ENCODE assay signal across 16 cellular contexts in genomic region chr11:67604119-67604518, GRCh38. TPM values are rescaled to one million over a fixed set of nuclear protein-coding genes. Genes with fewer than 3 reads are reported as not detected.
A peak's percentile ranks its signal among the peaks of the same experiment; 100 is the strongest.
DNase-seq lines count a peak whose midpoint lies in the region; ATAC-seq and TF ChIP-seq lines count a peak whose summit lies in the region.
"Not testable (repeated sequence)": the region's sequence is repeated elsewhere in the genome, so short reads cannot be mapped to it uniquely, and the experiment has no call there.
"Had no signal": no experiment of that assay in that cellular context is flagged by ENCODE, and none has a peak within 500 bp of the region (broad histone marks: within the 10 kb centered on the region; RNA-seq: fewer than 3 reads in every experiment).

No MANE protein-coding gene starts in this region.

- not testable (repeated sequence) for TF ChIP-seq CTCF in GM23338 (conservative IDR thresholded peaks at IDR 0.05; ENCODE audit: low read depth in 2 of 2); nephron (IDR thresholded peaks at IDR 0.05; ENCODE audit: unreplicated experiment in 3 of 3); type B pancreatic cell (conservative IDR thresholded peaks at IDR 0.05)

- not testable (repeated sequence) for H3K27me3 ChIP-seq in GM23338 (ENCODE audit: insufficient read depth)

- not testable (repeated sequence) for H3K79me2 ChIP-seq in GM23338 (replicated peaks; ENCODE audit: insufficient read depth)

- H3K27ac ChIP-seq in GM23338 (ENCODE audit: low read depth), result peak overlapping the region; percentile 89; the same call in 1 of the 2 replicates

- H3F3A ChIP-seq in GM23338 (replicated peaks; ENCODE audit: low read depth), result not testable (repeated sequence)

- H3K9me2 ChIP-seq in GM23338 (ENCODE audit: insufficient read depth), result not testable (repeated sequence)

- ATAC-seq in GM23338; central memory CD8-positive, alpha-beta T cell (replicated peaks; ENCODE audit: extremely low read depth, poor library complexity, severe bottlenecking); memory B cell (ENCODE audit: low read depth): not testable (repeated sequence)

- H3K27ac Mint-ChIP-seq in GM23338; central memory CD8-positive, alpha-beta T cell (ENCODE audit: low read depth); memory B cell; nephron: not testable (repeated sequence)
- peak overlapping the region; percentile 2 for H3K27ac Mint-ChIP-seq in activated T-helper 2 cell treated with anti-CD3 and anti-CD28 coated beads, Interferon-gamma antibody, Interleukin-2, Interleukin-4, amounts not matched to agents 10 μg/mL and 5 μg/mL and 100 μg/mL, durations not matched to agents 14 hours and 24 hours and 36 hours
- peak overlapping the region; percentile 31 for H3K27ac Mint-ChIP-seq in type B pancreatic cell

- H2AFZ ChIP-seq in GM23338, result peak overlapping the region; percentile 69; the same call in 1 of the 2 replicates

- H3K4me1 ChIP-seq in GM23338 (ENCODE audit: insufficient read depth), result peaks cover 27% of the 10 kb centered on the region

- H3K4me2 ChIP-seq in GM23338, result peak overlapping the region; percentile 71; the same call in 1 of the 2 replicates

- H3K36me3 ChIP-seq in GM23338 (ENCODE audit: insufficient read depth), result not testable (repeated sequence)

- not testable (repeated sequence) for H3K9me3 Mint-ChIP-seq in GM23338; activated T-helper 2 cell treated with anti-CD3 and anti-CD28 coated beads, Interferon-gamma antibody, Interleukin-2, Interleukin-4, amounts not matched to agents 10 μg/mL and 5 μg/mL and 100 μg/mL, durations not matched to agents 14 hours and 24 hours and 36 hours; central memory CD8-positive, alpha-beta T cell; memory B cell; nephron; type B pancreatic cell

- not testable (repeated sequence) for H3K4me3 ChIP-seq in GM23338

- not testable (repeated sequence) for DNase-seq in GM23338 (ENCODE audit: low spot score); activated T-helper 2 cell treated with anti-CD3 and anti-CD28 coated beads, Interferon-gamma antibody, Interleukin-2, Interleukin-4, amounts not matched to agents 10 μg/mL and 5 μg/mL and 100 μg/mL, durations not matched to agents 14 hours and 24 hours and 36 hours (ENCODE audit: low spot score); central memory CD8-positive, alpha-beta T cell (ENCODE audit: low spot score in 2 of 2); memory B cell (ENCODE audit: low spot score in 2 of 2); type B pancreatic cell (ENCODE audit: extremely low spot score, unreplicated experiment)
- peak; percentile 41 for DNase-seq in NCI-H82 (lab: John Stamatoyannopoulos, UW)

- H3K4me1 Mint-ChIP-seq in GM23338 (peaks cover 21% of the 10 kb centered on the region), memory B cell (peaks cover 19% of the 10 kb centered on the region)
- H3K4me1 Mint-ChIP-seq in activated T-helper 2 cell treated with anti-CD3 and anti-CD28 coated beads, Interferon-gamma antibody, Interleukin-2, Interleukin-4, amounts not matched to agents 10 μg/mL and 5 μg/mL and 100 μg/mL, durations not matched to agents 14 hours and 24 hours and 36 hours (ENCODE audit: low read depth), result peaks cover 16% of the 10 kb centered on the region
- not testable (repeated sequence) for H3K4me1 Mint-ChIP-seq in central memory CD8-positive, alpha-beta T cell; nephron; type B pancreatic cell (ENCODE audit: unreplicated experiment)

- H3K27me3 Mint-ChIP-seq in GM23338 (ENCODE audit: insufficient read depth, low read depth, poor library complexity); memory B cell; nephron (ENCODE audit: low read depth): not testable (repeated sequence)
- H3K27me3 Mint-ChIP-seq in activated T-helper 2 cell treated with anti-CD3 and anti-CD28 coated beads, Interferon-gamma antibody, Interleukin-2, Interleukin-4, amounts not matched to agents 10 μg/mL and 5 μg/mL and 100 μg/mL, durations not matched to agents 14 hours and 24 hours and 36 hours (ENCODE audit: low read depth), result peaks cover 25% of the 10 kb centered on the region
- H3K27me3 Mint-ChIP-seq in central memory CD8-positive, alpha-beta T cell, result peaks cover 18% of the 10 kb centered on the region
- H3K27me3 Mint-ChIP-seq in type B pancreatic cell, result peaks cover 15% of the 10 kb centered on the region

- intact Hi-C loops in activated T-helper 2 cell treated with anti-CD3 and anti-CD28 coated beads, Interferon-gamma antibody, Interleukin-2, Interleukin-4, amounts not matched to agents 10 μg/mL and 5 μg/mL and 100 μg/mL, durations not matched to agents 14 hours and 24 hours and 36 hours (cut with micrococcal nuclease), result not testable (repeated sequence)

- not testable (repeated sequence) for H4K20me1 ChIP-seq in GM23338 (replicated peaks; ENCODE audit: insufficient read depth)

- H3K4me3 Mint-ChIP-seq in GM23338 (peak overlapping the region; percentile 1; the same call in 1 of the 3 replicates), memory B cell (peak overlapping the region; percentile 37), nephron (peak overlapping the region; percentile 68 to 79 (median 74)), type B pancreatic cell (peak overlapping the region; percentile 42)
- peak overlapping the region; percentile 6 for H3K4me3 Mint-ChIP-seq in activated T-helper 2 cell treated with anti-CD3 and anti-CD28 coated beads, Interferon-gamma antibody, Interleukin-2, Interleukin-4, amounts not matched to agents 10 μg/mL and 5 μg/mL and 100 μg/mL, durations not matched to agents 14 hours and 24 hours and 36 hours (ENCODE audit: low read depth)
- peak overlapping the region; percentile 12 for H3K4me3 Mint-ChIP-seq in central memory CD8-positive, alpha-beta T cell

- not testable (repeated sequence) for H3K36me3 Mint-ChIP-seq in GM23338 (ENCODE audit: low read depth); activated T-helper 2 cell treated with anti-CD3 and anti-CD28 coated beads, Interferon-gamma antibody, Interleukin-2, Interleukin-4, amounts not matched to agents 10 μg/mL and 5 μg/mL and 100 μg/mL, durations not matched to agents 14 hours and 24 hours and 36 hours (ENCODE audit: low read depth); central memory CD8-positive, alpha-beta T cell (ENCODE audit: insufficient read depth); memory B cell; nephron (ENCODE audit: low read depth); type B pancreatic cell

RNA-seq across cellular contexts. Expression of gene NDUFV1, which starts 2.6 kb away (rescaled TPM):
- total RNA-seq in GM23338 (2014; rRNA removed; shearing (Covaris generic)), result 202 and 241 TPM in 2 replicates
- polyA plus RNA-seq in GM23338 (2016; fragmentation: Nextera tagmentation; extraction: Ambion mirVana), result 98.6 and 104 TPM in 2 replicates
- 237 and 242 TPM in 2 replicates for total RNA-seq in activated T-helper 2 cell treated with anti-CD3 and anti-CD28 coated beads, Interferon-gamma antibody, Interleukin-2, Interleukin-4, amounts not matched to agents 10 μg/mL and 5 μg/mL and 100 μg/mL, durations not matched to agents 14 hours and 24 hours and 36 hours
- 220 and 226 TPM in 2 replicates for total RNA-seq in type B pancreatic cell (ENCODE audit: low replicate concordance)

RNA-seq across cellular contexts. Expression of gene GSTP1, which starts 20.5 kb away (rescaled TPM):
- 1,021 and 1,776 TPM in 2 replicates for total RNA-seq in GM23338 (2014; rRNA removed; shearing (Covaris generic))
- 1,881 and 1,914 TPM in 2 replicates for polyA plus RNA-seq in GM23338 (2016; fragmentation: Nextera tagmentation; extraction: Ambion mirVana)
- total RNA-seq in activated T-helper 2 cell treated with anti-CD3 and anti-CD28 coated beads, Interferon-gamma antibody, Interleukin-2, Interleukin-4, amounts not matched to agents 10 μg/mL and 5 μg/mL and 100 μg/mL, durations not matched to agents 14 hours and 24 hours and 36 hours, result 339 and 344 TPM in 2 replicates
- 1,009 and 1,011 TPM in 2 replicates for total RNA-seq in type B pancreatic cell (ENCODE audit: low replicate concordance)

RNA-seq across cellular contexts. Expression of gene NUDT8, which starts 25.6 kb away (rescaled TPM):
- 5.0 and 6.6 TPM in 2 replicates for total RNA-seq in GM23338 (2014; rRNA removed; shearing (Covaris generic))
- 15.1 and 16.4 TPM in 2 replicates for polyA plus RNA-seq in GM23338 (2016; fragmentation: Nextera tagmentation; extraction: Ambion mirVana)
- total RNA-seq in activated T-helper 2 cell treated with anti-CD3 and anti-CD28 coated beads, Interferon-gamma antibody, Interleukin-2, Interleukin-4, amounts not matched to agents 10 μg/mL and 5 μg/mL and 100 μg/mL, durations not matched to agents 14 hours and 24 hours and 36 hours, result 22.2 and 27.9 TPM in 2 replicates
- total RNA-seq in type B pancreatic cell (ENCODE audit: low replicate concordance), result 10.3 and 16.0 TPM in 2 replicates

RNA-seq across cellular contexts. Expression of gene TBX10, which starts 35.4 kb away (rescaled TPM):
- 0.10 TPM in 1 of 2 replicates, not detected in the other for total RNA-seq in GM23338 (2014; rRNA removed; shearing (Covaris generic))
- not detected in 2 replicates for polyA plus RNA-seq in GM23338 (2016; fragmentation: Nextera tagmentation; extraction: Ambion mirVana)
- total RNA-seq in activated T-helper 2 cell treated with anti-CD3 and anti-CD28 coated beads, Interferon-gamma antibody, Interleukin-2, Interleukin-4, amounts not matched to agents 10 μg/mL and 5 μg/mL and 100 μg/mL, durations not matched to agents 14 hours and 24 hours and 36 hours, result not detected in 2 replicates
- not detected in 2 replicates for total RNA-seq in type B pancreatic cell (ENCODE audit: low replicate concordance)
- total RNA-seq: CD4-positive, alpha-beta memory T cell; HFFc6; HT1080; IMR-90; PC-9; RPMI7951; SJCRH30 had no signal
- polyA plus RNA-seq: AG04450; CD4-positive, alpha-beta memory T cell; IMR-90 had no signal

RNA-seq across cellular contexts. Expression of gene ACY3, which starts 46.4 kb away (rescaled TPM):
- total RNA-seq in GM23338 (2014; rRNA removed; shearing (Covaris generic)), result 0.31 and 0.87 TPM in 2 replicates
- not detected in 2 replicates for polyA plus RNA-seq in GM23338 (2016; fragmentation: Nextera tagmentation; extraction: Ambion mirVana)
- total RNA-seq in activated T-helper 2 cell treated with anti-CD3 and anti-CD28 coated beads, Interferon-gamma antibody, Interleukin-2, Interleukin-4, amounts not matched to agents 10 μg/mL and 5 μg/mL and 100 μg/mL, durations not matched to agents 14 hours and 24 hours and 36 hours, result 0.14 TPM in 2 replicates
- 2.2 and 5.8 TPM in 2 replicates for total RNA-seq in type B pancreatic cell (ENCODE audit: low replicate concordance)
- total RNA-seq: CD4-positive, alpha-beta memory T cell; HFFc6; HT1080; IMR-90; Right ventricle myocardium inferior had no signal
- polyA plus RNA-seq: AG04450, IMR-90 had no signal

Comparison
In these comparisons a context has a peak if more than half of its experiments do, and no peak if none do; other contexts are left out.
1. H3K4me3 Mint-ChIP-seq: peak in every context shown above with its lines; median percentile 74 in nephron; 42 in type B pancreatic cell; 37 in memory B cell; 12 in central memory CD8-positive, alpha-beta T cell; 6 in activated T-helper 2 cell treated with anti-CD3 and anti-CD28 coated beads, Interferon-gamma antibody, Interleukin-2, Interleukin-4, amounts not matched to agents 10 μg/mL and 5 μg/mL and 100 μg/mL, durations not matched to agents 14 hours and 24 hours and 36 hours; 1 in GM23338.